Comparison of ENCODE assay signal across 9 cellular contexts in genomic region chrX:2710496-2710895, GRCh38. TPM values are rescaled to one million over a fixed set of nuclear protein-coding genes. Genes with fewer than 3 reads are reported as not detected.
DNase-seq lines count a peak whose midpoint lies in the region; ATAC-seq and TF ChIP-seq lines count a peak whose summit lies in the region.
"Had no signal": no experiment of that assay in that cellular context is flagged by ENCODE, and none has a peak within 500 bp of the region (broad histone marks: within the 10 kb centered on the region; RNA-seq: fewer than 3 reads in every experiment).

No MANE protein-coding gene starts in this region.

- H2AK5ac ChIP-seq in mesendoderm (ENCODE audit: low read length): no peak overlapping the region

- no peak overlapping the region for H4K8ac ChIP-seq in mesendoderm (ENCODE audit: low read depth, low read length)

- no peak overlapping the region for H3K4me2 ChIP-seq in mesendoderm (ENCODE audit: low read length)

- peaks cover 11% of the 10 kb centered on the region for H3K4me1 ChIP-seq in mesendoderm (ENCODE audit: control insufficient read depth, low read depth, low read length)
- peaks cover 46% of the 10 kb centered on the region for H3K4me1 ChIP-seq in upper lobe of right lung

- H3K36me3 Mint-ChIP-seq in activated naive CD8-positive, alpha-beta T cell treated with anti-CD3 and anti-CD28 coated beads, Interleukin-2, amount 50 U/mL, for 24 hours (ENCODE audit: low read depth): peaks cover 42% of the 10 kb centered on the region

- H3K4me1 Mint-ChIP-seq in activated naive CD8-positive, alpha-beta T cell treated with anti-CD3 and anti-CD28 coated beads, Interleukin-2, amount 50 U/mL, for 24 hours: peaks cover 74% of the 10 kb centered on the region

- no peak for TF ChIP-seq CTCF in upper lobe of right lung (IDR thresholded peaks at IDR 0.05)

- no peaks in the 10 kb centered on the region for H3K79me2 ChIP-seq in mesendoderm (ENCODE audit: control insufficient read depth, insufficient read depth, low read length)

- H3K27ac ChIP-seq in mesendoderm (ENCODE audit: low read depth, low read length) (no peak overlapping the region), upper lobe of right lung (peak overlapping the region; percentile 77)
- H3K27ac ChIP-seq: neutrophil had no signal

- no peak overlapping the region for H2BK15ac ChIP-seq in mesendoderm (replicated peaks; ENCODE audit: low read depth)

- no peak overlapping the region for H4K5ac ChIP-seq in mesendoderm (ENCODE audit: low read length)

- H3K4me3 Mint-ChIP-seq in activated naive CD8-positive, alpha-beta T cell treated with anti-CD3 and anti-CD28 coated beads, Interleukin-2, amount 50 U/mL, for 24 hours: peak overlapping the region; percentile 72

- intact Hi-C loops in upper lobe of right lung (cut with DNase I): no loop called here

- H3K9ac ChIP-seq in mesendoderm (ENCODE audit: low read length): no peak overlapping the region

- H3K9me3 ChIP-seq in upper lobe of right lung: no peaks in the 10 kb centered on the region
- H3K9me3 ChIP-seq: neutrophil had no signal

- no peak overlapping the region for H3K18ac ChIP-seq in mesendoderm (ENCODE audit: low read length)

- H3K36me3 ChIP-seq in mesendoderm (ENCODE audit: control insufficient read depth, insufficient read depth, low read length): no peaks in the 10 kb centered on the region
- peaks cover 23% of the 10 kb centered on the region for H3K36me3 ChIP-seq in upper lobe of right lung
- H3K36me3 ChIP-seq: neutrophil had no signal

- peak overlapping the region; percentile 99 for H3K27ac Mint-ChIP-seq in activated naive CD8-positive, alpha-beta T cell treated with anti-CD3 and anti-CD28 coated beads, Interleukin-2, amount 50 U/mL, for 24 hours

- H3K79me1 ChIP-seq in mesendoderm (ENCODE audit: low read length): peaks cover 15% of the 10 kb centered on the region

- no peak overlapping the region for H3K23ac ChIP-seq in mesendoderm (ENCODE audit: low read length)

- H3K27me3 ChIP-seq in mesendoderm (ENCODE audit: insufficient read depth, low read length, poor library complexity) (no peaks in the 10 kb centered on the region), upper lobe of right lung (no peaks in the 10 kb centered on the region)

- no CpG with 5 or more reads among the region's 5 CpGs for WGBS in mesendoderm (ENCODE audit: extremely low coverage, insufficient coverage, low lambda C conversion rate)

- peak; percentile 47 for ATAC-seq in activated naive CD8-positive, alpha-beta T cell treated with anti-CD3 and anti-CD28 coated beads, Interleukin-2, amount 50 U/mL, for 24 hours
- ATAC-seq in upper lobe of right lung (no peak), GM18861 (IDR thresholded peaks at IDR 0.05; ENCODE audit: unreplicated experiment) (no peak), HG03571 (IDR thresholded peaks at IDR 0.05; ENCODE audit: unreplicated experiment) (no peak)

- no peak overlapping the region for H3K4me3 ChIP-seq in mesendoderm (ENCODE audit: low read length)
- H3K4me3 ChIP-seq in upper lobe of right lung: peak overlapping the region; percentile 21

- peak; percentile 69 for DNase-seq in activated naive CD4-positive, alpha-beta T cell treated with Interleukin-2 at 50 U/mL for 16 hours
- no peak for DNase-seq in activated naive CD4-positive, alpha-beta T cell (lab: John Stamatoyannopoulos, UW)
- DNase-seq in activated naive CD8-positive, alpha-beta T cell treated with anti-CD3 and anti-CD28 coated beads, Interleukin-2, amount 50 U/mL, for 24 hours: peak; percentile 49
- DNase-seq in mesendoderm (peak; percentile 66), upper lobe of right lung (no peak), NOMO-1 (lab: John Stamatoyannopoulos, UW; ENCODE audit: unreplicated experiment in 2 of 2) (no peak)

- no peak overlapping the region for H2BK120ac ChIP-seq in mesendoderm (ENCODE audit: low read depth, low read length)

- H3K56ac ChIP-seq in mesendoderm (ENCODE audit: low read length): no peak overlapping the region

- H3K4ac ChIP-seq in mesendoderm (ENCODE audit: low read depth, low read length): no peak overlapping the region

- no peaks in the 10 kb centered on the region for H3K27me3 Mint-ChIP-seq in activated naive CD8-positive, alpha-beta T cell treated with anti-CD3 and anti-CD28 coated beads, Interleukin-2, amount 50 U/mL, for 24 hours

- no peaks in the 10 kb centered on the region for H3K9me3 Mint-ChIP-seq in activated naive CD8-positive, alpha-beta T cell treated with anti-CD3 and anti-CD28 coated beads, Interleukin-2, amount 50 U/mL, for 24 hours

- H2BK5ac ChIP-seq in mesendoderm (ENCODE audit: low read length): no peak overlapping the region

RNA-seq across cellular contexts. Expression of gene CD99, which starts 19.4 kb away (rescaled TPM):
- 40.9 TPM for polyA plus RNA-seq in mesendoderm (2013, experiment 1 of 2)
- polyA plus RNA-seq in mesendoderm (2013, experiment 2 of 2): 40.4 TPM
- total RNA-seq in upper lobe of right lung: 242 TPM

RNA-seq across cellular contexts. Expression of gene XG, which starts 41.3 kb away (rescaled TPM):
- 0.27 TPM for polyA plus RNA-seq in mesendoderm (2013, experiment 1 of 2)
- polyA plus RNA-seq in mesendoderm (2013, experiment 2 of 2): 0.17 TPM
- total RNA-seq in upper lobe of right lung: 0.64 TPM

Comparison
In these comparisons a context has a peak if more than half of its experiments do, and no peak if none do; other contexts are left out.
1. DNase-seq: peak in activated naive CD4-positive, alpha-beta T cell treated with Interleukin-2 at 50 U/mL for 16 hours (single experiment), activated naive CD8-positive, alpha-beta T cell treated with anti-CD3 and anti-CD28 coated beads, Interleukin-2, amount 50 U/mL, for 24 hours (single experiment) and mesendoderm (single experiment); none in activated naive CD4-positive, alpha-beta T cell (0 of 4), upper lobe of right lung (single experiment) and NOMO-1 (0 of 2).